In the genomic region with DNA sequence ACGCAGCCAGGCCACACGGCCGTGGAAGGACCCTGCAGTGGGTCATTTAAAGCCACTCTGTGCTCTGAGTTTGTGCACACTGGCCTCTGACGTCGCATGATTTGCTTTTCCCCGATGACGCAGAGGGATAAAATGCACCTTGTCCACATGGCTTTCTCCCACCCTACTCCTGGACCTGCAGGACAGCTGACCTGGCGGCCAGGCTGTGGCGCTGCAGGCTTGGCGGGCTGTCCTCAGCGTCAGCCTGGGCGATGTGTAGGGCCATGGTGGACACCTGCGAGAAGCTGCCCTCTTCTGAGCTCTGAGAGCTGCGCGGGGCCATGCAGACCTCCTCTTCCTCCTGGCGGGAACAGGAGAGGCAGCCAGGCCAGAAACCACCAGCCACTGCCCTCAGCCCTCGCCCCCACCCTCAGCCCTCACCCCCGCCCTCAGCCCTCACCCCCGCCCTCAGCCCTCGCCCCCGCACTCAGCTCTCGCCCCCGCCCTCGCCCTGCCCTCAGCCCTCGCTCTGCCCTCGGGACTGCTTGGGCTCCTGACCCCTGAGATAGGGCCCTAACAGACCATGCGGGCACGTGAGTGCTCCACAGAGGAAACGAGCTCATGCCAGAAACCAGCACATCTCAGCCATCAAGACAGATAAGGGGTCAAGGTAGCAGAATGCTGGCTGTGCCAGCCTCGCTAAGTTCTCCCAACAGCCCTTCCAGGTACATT, we compare ENCODE assay signal across 19 cellular contexts. TPM values are rescaled to one million over a fixed set of nuclear protein-coding genes. Genes with fewer than 3 reads are reported as not detected.
A peak's percentile ranks its signal among the peaks of the same experiment; 100 is the strongest.
DNase-seq lines count a peak whose midpoint lies in the region; ATAC-seq and TF ChIP-seq lines count a peak whose summit lies in the region.
"Had no signal": no experiment of that assay in that cellular context is flagged by ENCODE, and none has a peak within 500 bp of the region (broad histone marks: within the 10 kb centered on the region; RNA-seq: fewer than 3 reads in every experiment).

No MANE protein-coding gene starts in this region.

- H3K27me3 ChIP-seq in HCT116 (ENCODE audit: insufficient read depth, low read length) (no peaks in the 10 kb centered on the region), Panc1 (ENCODE audit: control insufficient read depth, insufficient read depth, low read length) (no peaks in the 10 kb centered on the region)
- H3K27me3 ChIP-seq: sigmoid colon had no signal

- no peaks in the 10 kb centered on the region for H3K4me1 ChIP-seq in HCT116 (ENCODE audit: control insufficient read depth in 1 of 2, insufficient read depth in 2 of 2, low read length in 2 of 2)
- no peaks in the 10 kb centered on the region for H3K4me1 ChIP-seq in Panc1 (ENCODE audit: control insufficient read depth, insufficient read depth, low read length)
- H3K4me1 ChIP-seq: left lung, sigmoid colon had no signal

- TF ChIP-seq POLR2A in HCT116 (IDR thresholded peaks at IDR 0.05; ENCODE audit: borderline replicate concordance, extremely low read depth, insufficient read depth, insufficient read length), result no peak

- peak; percentile 48 for TF ChIP-seq RAD21 in HCT116 (IDR thresholded peaks at IDR 0.05; ENCODE audit: low read depth)

- H3K27ac ChIP-seq in HCT116 (ENCODE audit: low read depth, low read length) (no peak overlapping the region), Panc1 (ENCODE audit: low read length) (no peak overlapping the region)
- H3K27ac ChIP-seq: left lung, sigmoid colon had no signal

- DNase-seq in 8988T (peak; percentile 92), HCT116 (ENCODE audit: low read depth, low spot score) (no peak), Panc1 (ENCODE audit: low read depth, low spot score) (peak; percentile 36), dermis blood vessel endothelial cell (peak; percentile 42), dedifferentiated amniotic fluid mesenchymal stem cell (ENCODE audit: extremely low spot score) (no peak), C1 segment of cervical spinal cord (lab: John Stamatoyannopoulos, UW) (no peak)
- no peak for DNase-seq in stimulated activated naive CD4-positive, alpha-beta T cell treated with Interleukin-2 at 50 U/mL for 16 hours (lab: John Stamatoyannopoulos, UW)
- DNase-seq: activated CD4-positive, alpha-beta T cell treated with anti-CD3 and anti-CD28 coated beads, Interleukin-2, amount 50 U/mL, for 4 hours; activated naive CD4-positive, alpha-beta T cell treated with anti-CD3 and anti-CD28 coated beads, Interleukin-2, amount 50 U/mL, for 16 hours; activated T-cell treated with anti-CD3 and anti-CD28 coated beads, Interleukin-2, amount 50 U/mL, for 1 hour; NCI-H1436 treated with DMSO at 0.1 percent for 48 hours; sigmoid colon; stimulated activated CD4-positive, alpha-beta T cell treated with anti-CD3 and anti-CD28 coated beads, Interleukin-1b, Interleukin-23, amount 100 ng/mL, for 48 hours had no signal

- H3K79me2 ChIP-seq in HCT116 (ENCODE audit: insufficient read depth, low read length), result no peaks in the 10 kb centered on the region

- no peaks in the 10 kb centered on the region for H4K20me1 ChIP-seq in HCT116 (ENCODE audit: insufficient read depth)

- intact Hi-C loops in HCT116 (cut with micrococcal nuclease), result no loop called here
- intact Hi-C loops in Panc1 (cut with micrococcal nuclease; ENCODE audit: unreplicated experiment), result loop anchor here (2.0 to 5.0 kb wide), 2 partner anchors 61 to 108 kb away; no protein-coding TSS in a partner anchor

- in situ Hi-C loops in Panc1 (cut with HindIII; ENCODE audit: low pct_unique_long_range_greater_than_20kb, low sequenced_read_pairs), result no loop called here

- CTCF ChIA-PET in HCT116 (lab: Charles Lee), result no interaction called here
- CTCF ChIA-PET in Panc1 (lab: Charles Lee), result interaction anchor here (0.6 to 1.5 kb wide), 5 partner anchors 22 to 195 kb away, joined by 3 to 16 read pairs (median 3); no protein-coding TSS in a partner anchor

- H3K9me3 ChIP-seq in HCT116 (ENCODE audit: control insufficient read depth in 1 of 2, insufficient read depth in 1 of 2, low read depth in 1 of 2, low read length in 2 of 2), result no peaks in the 10 kb centered on the region
- H3K9me3 ChIP-seq in Panc1 (ENCODE audit: control insufficient read depth, insufficient read depth, low read depth, low read length), result no peaks in the 10 kb centered on the region
- H3K9me3 ChIP-seq: left lung, sigmoid colon had no signal

- H3K36me3 ChIP-seq in HCT116 (ENCODE audit: control insufficient read depth in 1 of 2, insufficient read depth in 2 of 2, low read length in 2 of 2), result no peaks in the 10 kb centered on the region
- H3K36me3 ChIP-seq in Panc1 (ENCODE audit: control insufficient read depth, insufficient read depth, low read length), result no peaks in the 10 kb centered on the region
- H3K36me3 ChIP-seq: sigmoid colon had no signal

- H3K4me2 ChIP-seq in HCT116 (ENCODE audit: low read length), result no peak overlapping the region

- RAD21 ChIA-PET in HCT116 (lab: Charles Lee; ENCODE audit: low non-redundant PET in 1 of 2, low total read pairs in 2 of 2, uncharacterized antibody in 2 of 2, unreplicated experiment in 2 of 2), result no interaction called here

- TF ChIP-seq CTCF in HCT116 (IDR thresholded peaks at IDR 0.05 in 2 of 3, conservative IDR thresholded peaks at IDR 0.05 in 1 of 3; ENCODE audit: borderline replicate concordance in 1 of 3, insufficient read depth in 1 of 3, low read depth in 2 of 3, low read length in 2 of 3) (peak in 1 of 3 experiments; percentile 26; a peak in 1 of 6 replicates), Panc1 (IDR thresholded peaks at IDR 0.05) (peak; percentile 90)

- no TSS peak for BruUV-seq in HCT116 (replicated peaks; lab: Mats Ljungman, UMichigan)
- no TSS peak for BruUV-seq in Panc1 (replicated peaks; lab: Mats Ljungman, UMichigan)

- H3K9me2 ChIP-seq in HCT116 (ENCODE audit: insufficient read depth), result no peaks in the 10 kb centered on the region

- no peak overlapping the region for H3K9ac ChIP-seq in HCT116 (ENCODE audit: low read length)

- no peak overlapping the region for H2AFZ ChIP-seq in HCT116 (ENCODE audit: low read depth, low read length, poor library complexity, severe bottlenecking)

- ATAC-seq in HCT116 (peak; percentile 38; the same call in 1 of the 2 replicates), Panc1 (peak; percentile 95), GM18520 (IDR thresholded peaks at IDR 0.05; ENCODE audit: unreplicated experiment) (no peak)
- ATAC-seq: left lung had no signal

- no peak overlapping the region for H3K4me3 ChIP-seq in HCT116 (replicated peaks in 1 of 2; ENCODE audit: low read depth in 1 of 2, low read length in 2 of 2)
- H3K4me3 ChIP-seq in Panc1 (ENCODE audit: low read depth in 2 of 2, low read length in 2 of 2), result no peak overlapping the region
- H3K4me3 ChIP-seq: left lung, sigmoid colon had no signal

- POLR2A ChIA-PET in HCT116 (lab: Charles Lee), result no interaction called here
- POLR2A ChIA-PET in Panc1 (lab: Charles Lee), result interaction anchor here (0.7 kb wide), 1 partner anchor 532 kb away, joined by 4 read pairs; no protein-coding TSS in a partner anchor

TF ChIP-seq in HCT116, 20 proteins besides CTCF, POLR2A, EP300 and RAD21:
- TF ChIP-seq, protein P1, sequence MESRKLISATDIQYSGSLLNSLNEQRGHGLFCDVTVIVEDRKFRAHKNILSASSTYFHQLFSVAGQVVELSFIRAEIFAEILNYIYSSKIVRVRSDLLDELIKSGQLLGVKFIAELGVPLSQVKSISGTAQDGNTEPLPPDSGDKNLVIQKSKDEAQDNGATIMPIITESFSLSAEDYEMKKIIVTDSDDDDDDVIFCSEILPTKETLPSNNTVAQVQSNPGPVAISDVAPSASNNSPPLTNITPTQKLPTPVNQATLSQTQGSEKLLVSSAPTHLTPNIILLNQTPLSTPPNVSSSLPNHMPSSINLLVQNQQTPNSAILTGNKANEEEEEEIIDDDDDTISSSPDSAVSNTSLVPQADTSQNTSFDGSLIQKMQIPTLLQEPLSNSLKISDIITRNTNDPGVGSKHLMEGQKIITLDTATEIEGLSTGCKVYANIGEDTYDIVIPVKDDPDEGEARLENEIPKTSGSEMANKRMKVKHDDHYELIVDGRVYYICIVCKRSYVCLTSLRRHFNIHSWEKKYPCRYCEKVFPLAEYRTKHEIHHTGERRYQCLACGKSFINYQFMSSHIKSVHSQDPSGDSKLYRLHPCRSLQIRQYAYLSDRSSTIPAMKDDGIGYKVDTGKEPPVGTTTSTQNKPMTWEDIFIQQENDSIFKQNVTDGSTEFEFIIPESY (IDR thresholded peaks at IDR 0.05; ENCODE audit: extremely low read depth, insufficient replicate concordance, low read length), result no peak
- TF ChIP-seq ZNF274 (IDR thresholded peaks at IDR 0.05; ENCODE audit: low read depth, low read length) (no peak), SIN3A (IDR thresholded peaks at IDR 0.05; ENCODE audit: low read depth) (no peak), EZH2phosphoT487 (IDR thresholded peaks at IDR 0.05; ENCODE audit: borderline replicate concordance) (no peak), SRF (IDR thresholded peaks at IDR 0.05; ENCODE audit: low read depth) (no peak), CEBPB (IDR thresholded peaks at IDR 0.05; ENCODE audit: low read depth) (no peak), EZH2 (IDR thresholded peaks at IDR 0.05) (no peak), SP1 (IDR thresholded peaks at IDR 0.05; ENCODE audit: low read depth) (no peak), JUND (IDR thresholded peaks at IDR 0.05) (no peak)
- TF ChIP-seq, protein P2, sequence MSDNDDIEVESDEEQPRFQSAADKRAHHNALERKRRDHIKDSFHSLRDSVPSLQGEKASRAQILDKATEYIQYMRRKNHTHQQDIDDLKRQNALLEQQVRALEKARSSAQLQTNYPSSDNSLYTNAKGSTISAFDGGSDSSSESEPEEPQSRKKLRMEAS (IDR thresholded peaks at IDR 0.05), result no peak
- TF ChIP-seq, protein P3, sequence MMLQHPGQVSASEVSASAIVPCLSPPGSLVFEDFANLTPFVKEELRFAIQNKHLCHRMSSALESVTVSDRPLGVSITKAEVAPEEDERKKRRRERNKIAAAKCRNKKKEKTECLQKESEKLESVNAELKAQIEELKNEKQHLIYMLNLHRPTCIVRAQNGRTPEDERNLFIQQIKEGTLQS (IDR thresholded peaks at IDR 0.05), result no peak

RNA-seq across cellular contexts. Expression of a gene that starts 20.0 kb away (rescaled TPM):
- total RNA-seq in HCT116 (2021; ENCODE audit: unreplicated experiment) (not detected), Panc1 (2021; ENCODE audit: unreplicated experiment) (not detected), dermis blood vessel endothelial cell (0.74 and 0.85 TPM in 2 replicates)
- not detected in 2 replicates for polyA plus RNA-seq in HCT116 (2012)
- not detected for polyA plus RNA-seq in Panc1 (2012; ENCODE audit: insufficient read length)
- total RNA-seq: fibroblast of villous mesenchyme, LHCN-M2, omental fat pad, sigmoid colon had no signal
- polyA plus RNA-seq: endothelial cell of umbilical vein had no signal

RNA-seq across cellular contexts. Expression of a gene that starts 38.1 kb away (rescaled TPM):
- total RNA-seq in HCT116 (2021; ENCODE audit: unreplicated experiment) (0.17 TPM), Panc1 (2021; ENCODE audit: unreplicated experiment) (0.44 TPM), dermis blood vessel endothelial cell (341 and 471 TPM in 2 replicates)
- 0.07 and 0.09 TPM in 2 replicates for polyA plus RNA-seq in HCT116 (2012)
- polyA plus RNA-seq in Panc1 (2012; ENCODE audit: insufficient read length), result 1.5 TPM

Comparison
In these comparisons a context has a peak if more than half of its experiments do, and no peak if none do; other contexts are left out.
1. DNase-seq: peak in 8988T (single experiment), Panc1 (single experiment) and dermis blood vessel endothelial cell (single experiment); none in HCT116 (single experiment), stimulated activated naive CD4-positive, alpha-beta T cell treated with Interleukin-2 at 50 U/mL for 16 hours (single experiment), dedifferentiated amniotic fluid mesenchymal stem cell (single experiment) and C1 segment of cervical spinal cord (0 of 14).
2. RNA of a gene that starts 38.1 kb away (total RNA-seq): 341 to 471 TPM in dermis blood vessel endothelial cell; 0.44 TPM in Panc1 (single experiment) and 0.17 TPM in HCT116 (single experiment); every median in the first group is over 100 times any median in the second.